ENCODE assay signal across 1 cellular context in genomic region chr12:65598688-65599087, GRCh38.
TF ChIP-seq lines count a peak whose summit lies in the region.

No MANE protein-coding gene starts in this region.

TF ChIP-seq in IMR-90, 13 proteins besides CTCF, POLR2A, EP300 and RAD21:
- TF ChIP-seq MAFK (IDR thresholded peaks at IDR 0.05; ENCODE audit: low read depth, low read length): no peak
- TF ChIP-seq RCOR1 (IDR thresholded peaks at IDR 0.05; ENCODE audit: insufficient replicate concordance, low read length): no peak
- TF ChIP-seq MAZ (IDR thresholded peaks at IDR 0.05; ENCODE audit: borderline replicate concordance, low read depth, low read length): no peak
- no peak for TF ChIP-seq SMC3 (IDR thresholded peaks at IDR 0.05; ENCODE audit: low read depth, low read length)
- no peak for TF ChIP-seq FOS (IDR thresholded peaks at IDR 0.05; ENCODE audit: low read depth, low read length)
- TF ChIP-seq RFX5 (IDR thresholded peaks at IDR 0.05; ENCODE audit: low read depth, low read length): no peak
- no peak for TF ChIP-seq BHLHE40 (IDR thresholded peaks at IDR 0.05; ENCODE audit: low read depth, low read length)
